8 cellular contexts compared by ENCODE assay signal in the genomic region with DNA sequence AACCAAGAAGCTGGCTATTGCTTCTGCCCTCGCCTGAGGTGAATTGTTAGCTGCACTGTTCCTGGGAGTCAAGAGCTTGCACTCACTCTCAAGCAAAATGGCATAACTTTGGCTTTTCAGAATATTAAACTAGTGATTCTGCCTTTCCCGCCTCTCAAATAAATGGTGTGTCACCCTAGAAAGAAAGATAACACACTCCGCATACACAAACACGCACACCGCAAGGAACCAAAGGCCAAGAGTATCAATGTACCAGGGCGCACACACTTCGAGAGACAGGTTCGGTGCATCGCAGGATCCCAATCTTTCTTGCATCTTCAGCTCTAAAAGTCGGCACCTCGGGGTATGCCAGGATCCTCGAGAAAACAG. TPM values are rescaled to one million over a fixed set of nuclear protein-coding genes. Genes with fewer than 3 reads are reported as not detected.
DNase-seq lines count a peak whose midpoint lies in the region; ATAC-seq and FAIRE-seq lines count a peak whose summit lies in the region.

No MANE protein-coding gene starts in this region.

- DNase-seq in NCI-H748 (lab: John Stamatoyannopoulos, UW; ENCODE audit: unreplicated experiment) (peak; percentile 60), NCI-H748 treated with DMSO at 0.1 percent for 48 hours (lab: John Stamatoyannopoulos, UW) (no peak), amniotic epithelial cell (ENCODE audit: low read depth) (peak; percentile 77), small intestine (peak; percentile 52), NCI-H128 (lab: John Stamatoyannopoulos, UW; ENCODE audit: unreplicated experiment) (no peak)

- H3K9me3 ChIP-seq in KOPT-K1 (ENCODE audit: insufficient read depth, low read length, poor library complexity, severe bottlenecking) (no peaks in the 10 kb centered on the region), small intestine (ENCODE audit: control insufficient read depth, low read depth) (no peaks in the 10 kb centered on the region)

- ATAC-seq in GM21825 (IDR thresholded peaks at IDR 0.05; ENCODE audit: unreplicated experiment) = peak; percentile 28

- H3K36me3 ChIP-seq in KOPT-K1 (ENCODE audit: insufficient read depth, low read length) (peaks cover 32% of the 10 kb centered on the region), small intestine (ENCODE audit: control insufficient read depth in 2 of 2, insufficient read depth in 2 of 2, low read length in 2 of 2) (peaks cover 0 to 3% of the 10 kb centered on the region in 2 donors)

- H3K4me3 ChIP-seq in iPS-11a (ENCODE audit: low read depth, low read length) (peak overlapping the region; percentile 80), small intestine (ENCODE audit: low read depth in 1 of 2, low read length in 2 of 2) (peak overlapping the region; percentile 75 to 99)

- peak overlapping the region; percentile 92 for H3K27ac ChIP-seq in KOPT-K1 (ENCODE audit: low read depth, low read length, poor library complexity, severe bottlenecking)
- peak overlapping the region; percentile 58 to 96 for H3K27ac ChIP-seq in small intestine (ENCODE audit: low read depth in 1 of 2, low read length in 1 of 2)

- no peaks in the 10 kb centered on the region for H3K27me3 ChIP-seq in small intestine (ENCODE audit: control insufficient read depth in 2 of 2, insufficient read depth in 2 of 2, low read length in 2 of 2)

- WGBS in small intestine, 3 donors = 2 to 3% (median 2%) methylated on average over 12 of the region's 12 CpGs

- peaks cover 0 to 15% of the 10 kb centered on the region in 2 donors for H3K4me1 ChIP-seq in small intestine (ENCODE audit: control insufficient read depth in 2 of 2, insufficient read depth in 1 of 2, low read depth in 1 of 2, low read length in 1 of 2)

- FAIRE-seq in small intestine (lab: Jason Lieb, UNC) = no peak

RNA-seq across cellular contexts. Expression of gene RTCA, which starts 0.5 kb away (rescaled TPM):
- 10 to 100 TPM; 31.3 to 70.2 (median 48.4) TPM for polyA plus RNA-seq in small intestine

RNA-seq across cellular contexts. Expression of gene DBT, which starts 15.9 kb away (rescaled TPM):
- polyA plus RNA-seq in small intestine = 1 to 10 TPM; 1.1 to 4.1 (median 3.1) TPM

Comparison
In these comparisons a context has a peak if more than half of its experiments do, and no peak if none do; other contexts are left out.
1. DNase-seq: peak in NCI-H748 (single experiment), amniotic epithelial cell (single experiment) and small intestine (single experiment); none in NCI-H748 treated with DMSO at 0.1 percent for 48 hours (single experiment) and NCI-H128 (single experiment).